Comparison of ENCODE assay signal across 23 cellular contexts in genomic region chr2:222641336-222641735, GRCh38. TPM values are rescaled to one million over a fixed set of nuclear protein-coding genes. Genes with fewer than 3 reads are reported as not detected.
A peak's percentile ranks its signal among the peaks of the same experiment; 100 is the strongest.
DNase-seq lines count a peak whose midpoint lies in the region; TF ChIP-seq lines count a peak whose summit lies in the region.
"Had no signal": no experiment of that assay in that cellular context is flagged by ENCODE, and none has a peak within 500 bp of the region (broad histone marks: within the 10 kb centered on the region; RNA-seq: fewer than 3 reads in every experiment).

No MANE protein-coding gene starts in this region.

- peak; percentile 5 for DNase-seq in ELR (ENCODE audit: low read depth)
- DNase-seq in M059J (ENCODE audit: low read depth): peak; percentile 1
- DNase-seq in choroid plexus epithelial cell (ENCODE audit: low read depth): peak; percentile 13
- peak; percentile 3 for DNase-seq in renal cortical epithelial cell (ENCODE audit: low read depth)
- no peak for DNase-seq in LoVo (ENCODE audit: low spot score)
- DNase-seq in SKM-1 (lab: John Stamatoyannopoulos, UW; ENCODE audit: unreplicated experiment): no peak
- no peak for DNase-seq in stimulated activated CD4-positive, alpha-beta T cell treated with anti-CD3 and anti-CD28 coated beads, Interleukin-12 subunit alpha, Interleukin-12 subunit beta, amount 100 ng/mL, for 4 hours
- DNase-seq: C1 segment of cervical spinal cord; Caco-2; CD4-positive, alpha-beta memory T cell; GDM1; NCI-H1105 treated with DMSO at 0.1 percent for 48 hours; NCI-H146; NCI-H1930; NCI-H446 treated with DMSO at 0.1 percent for 48 hours; NCI-H526; NCI-H82; NK-92 treated with Interleukin-12 subunit alpha and Interleukin-12 subunit beta, amount 100 ng/mL, for 24 hours; PC-3; SK-N-SH had no signal

- no peak for TF ChIP-seq CTCF in choroid plexus epithelial cell (conservative IDR thresholded peaks at IDR 0.05; ENCODE audit: low read depth, low read length)

- no peak overlapping the region for H3K4me3 ChIP-seq in choroid plexus epithelial cell (ENCODE audit: low read depth, low read length)
- H3K4me3 ChIP-seq: A549, GM12878 had no signal

RNA-seq across cellular contexts. Expression of gene FARSB, which starts 14.6 kb away (rescaled TPM):
- 27.4 and 32.3 TPM in 2 replicates for total RNA-seq in M059J (2014; rRNA removed; shearing (Covaris generic))
- total RNA-seq in renal cortical epithelial cell: 9.3 and 12.3 TPM in 2 replicates

RNA-seq across cellular contexts. Expression of gene MOGAT1, which starts 30.1 kb away (rescaled TPM):
- total RNA-seq in M059J (2014; rRNA removed; shearing (Covaris generic)): not detected in 2 replicates
- total RNA-seq in renal cortical epithelial cell: not detected in 2 replicates
- total RNA-seq: Caco-2; CD4-positive, alpha-beta memory T cell; GM12878; MCF 10A; PC-3 had no signal

Comparison
In these comparisons a context has a peak if more than half of its experiments do, and no peak if none do; other contexts are left out.
1. DNase-seq: peak in ELR (single experiment), M059J (single experiment), choroid plexus epithelial cell (single experiment) and renal cortical epithelial cell (single experiment); none in LoVo (single experiment), SKM-1 (single experiment) and stimulated activated CD4-positive, alpha-beta T cell treated with anti-CD3 and anti-CD28 coated beads, Interleukin-12 subunit alpha, Interleukin-12 subunit beta, amount 100 ng/mL, for 4 hours (single experiment).